Comparison of ENCODE assay signal across 25 cellular contexts in the genomic region with DNA sequence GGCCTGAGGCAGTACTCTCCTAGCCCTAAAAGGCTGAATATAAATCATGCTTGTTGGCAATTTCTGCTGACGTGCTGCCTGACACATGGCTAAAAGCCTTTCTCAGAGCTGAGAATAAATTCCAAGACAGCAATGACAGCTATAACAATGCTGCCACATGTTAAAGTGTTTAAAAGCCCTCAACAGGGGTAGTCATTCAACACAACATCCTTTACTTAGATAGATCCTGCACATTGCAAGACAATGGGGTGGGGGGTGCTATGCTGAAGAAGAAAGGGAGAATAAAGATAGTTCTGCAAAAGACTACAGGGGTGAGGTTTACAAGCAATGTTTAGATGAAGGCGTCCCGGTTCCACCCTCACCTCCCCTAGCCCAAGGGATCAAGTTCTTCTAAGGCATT.
DNase-seq lines count a peak whose midpoint lies in the region; ATAC-seq, FAIRE-seq and TF ChIP-seq lines count a peak whose summit lies in the region.
"Had no signal": no experiment of that assay in that cellular context is flagged by ENCODE, and none has a peak within 500 bp of the region (broad histone marks: within the 10 kb centered on the region; RNA-seq: fewer than 3 reads in every experiment).

No MANE protein-coding gene starts in this region.

- intact Hi-C loops in Right ventricle myocardium inferior (cut with DNase I) = no loop called here
- intact Hi-C loops in left ventricle myocardium inferior (cut with micrococcal nuclease) = no loop called here
- intact Hi-C loops in kidney (cut with DNase I) = no loop called here

- no peak overlapping the region for H2BK12ac ChIP-seq in neuronal stem cell (ENCODE audit: low read length)

- ATAC-seq in Right ventricle myocardium inferior = peak; percentile 37
- ATAC-seq in activated CD4-positive, CD25-positive, alpha-beta regulatory T cell treated with anti-CD3 and anti-CD28 coated beads, Interleukin-2, amount 50 U/mL, for 24 hours = no peak
- ATAC-seq: Panc1 had no signal

- TF ChIP-seq CTCF in right atrium auricular region (IDR thresholded peaks at IDR 0.05) = no peak
- TF ChIP-seq CTCF in left ventricle myocardium inferior (IDR thresholded peaks at IDR 0.05; ENCODE audit: borderline replicate concordance) = no peak
- no peak for TF ChIP-seq CTCF in kidney (IDR thresholded peaks at IDR 0.05; ENCODE audit: borderline replicate concordance, extremely low read depth, insufficient read depth)

- H3K27ac Mint-ChIP-seq in activated naive CD4-positive, alpha-beta T cell treated with anti-CD3 and anti-CD28 coated beads, Interleukin-2, amount 10 ng/mL, durations not matched to agents 7 days and 5 days = no peak overlapping the region
- H3K27ac Mint-ChIP-seq: CD4-positive, alpha-beta T cell had no signal

- H3K4ac ChIP-seq in neuronal stem cell (ENCODE audit: low read length) = no peak overlapping the region

- no peak overlapping the region for H3K4me2 ChIP-seq in neuronal stem cell (ENCODE audit: insufficient read depth, low read length, poor library complexity, severe bottlenecking)
- H3K4me2 ChIP-seq: BLaER1 had no signal

- H3K36me3 ChIP-seq in right atrium auricular region = no peaks in the 10 kb centered on the region
- no peaks in the 10 kb centered on the region for H3K36me3 ChIP-seq in left ventricle myocardium inferior
- no peaks in the 10 kb centered on the region for H3K36me3 ChIP-seq in neuronal stem cell (replicated peaks in 1 of 2; ENCODE audit: control insufficient read depth in 2 of 2, insufficient read depth in 2 of 2, low read length in 2 of 2)
- H3K36me3 ChIP-seq in kidney (ENCODE audit: control insufficient read depth in 1 of 2, insufficient read depth in 2 of 2, low read length in 2 of 2) = no peaks in the 10 kb centered on the region
- H3K36me3 ChIP-seq: BLaER1, SJCRH30 had no signal

- FAIRE-seq in kidney (lab: Jason Lieb, UNC) = no peak
- FAIRE-seq: GM12892, HTR-8/SVneo had no signal

- no peak overlapping the region for H3K27ac ChIP-seq in right atrium auricular region
- H3K27ac ChIP-seq in left ventricle myocardium inferior (replicated peaks) = peak overlapping the region; percentile 74
- H3K27ac ChIP-seq in neuronal stem cell (replicated peaks; ENCODE audit: low read length) = no peak overlapping the region
- no peak overlapping the region for H3K27ac ChIP-seq in kidney (ENCODE audit: low read depth in 2 of 2, low read length in 2 of 2)
- H3K27ac ChIP-seq: 22Rv1, BLaER1, GM23248, SJCRH30 had no signal

- H4K8ac ChIP-seq in neuronal stem cell (ENCODE audit: low read depth, low read length) = no peak overlapping the region

- CTCF ChIA-PET in activated naive CD4-positive, alpha-beta T cell treated with anti-CD3 and anti-CD28 coated beads, Interleukin-2, amount 10 ng/mL, durations not matched to agents 7 days and 5 days (lab: Charles Lee) = no interaction called here

- H4K91ac ChIP-seq in neuronal stem cell (ENCODE audit: low read depth, low read length, poor library complexity) = no peak overlapping the region

- peak overlapping the region; percentile 4 for H2AFZ ChIP-seq in neuronal stem cell (ENCODE audit: low read length)
- H2AFZ ChIP-seq: GM23248 had no signal

- peaks cover 0 to 10% of the 10 kb centered on the region in 2 donors for H3K4me1 ChIP-seq in right atrium auricular region
- peaks cover 22% of the 10 kb centered on the region for H3K4me1 ChIP-seq in left ventricle myocardium inferior
- H3K4me1 ChIP-seq in neuronal stem cell (ENCODE audit: control insufficient read depth in 2 of 2, insufficient read depth in 1 of 2, low read depth in 1 of 2, low read length in 2 of 2) = peaks cover 4 to 24% of the 10 kb centered on the region in 2 donors
- H3K4me1 ChIP-seq in kidney (ENCODE audit: control insufficient read depth in 1 of 2, insufficient read depth in 1 of 2, low read depth in 1 of 2, low read length in 2 of 2) = no peaks in the 10 kb centered on the region
- H3K4me1 ChIP-seq: BLaER1, SJCRH30 had no signal

- H3K27me3 ChIP-seq in right atrium auricular region (no peaks in the 10 kb centered on the region), left ventricle myocardium inferior (ENCODE audit: low read depth) (no peaks in the 10 kb centered on the region), neuronal stem cell (ENCODE audit: control insufficient read depth in 3 of 3, insufficient read depth in 3 of 3, low read depth in 1 of 3, low read length in 3 of 3) (no peaks in the 10 kb centered on the region)
- H3K27me3 ChIP-seq: BLaER1, SJCRH30 had no signal

- H3K79me1 ChIP-seq in neuronal stem cell (ENCODE audit: low read depth, low read length) = no peaks in the 10 kb centered on the region

- H3K4me3 Mint-ChIP-seq in activated naive CD4-positive, alpha-beta T cell treated with anti-CD3 and anti-CD28 coated beads, Interleukin-2, amount 10 ng/mL, durations not matched to agents 7 days and 5 days = no peak overlapping the region
- H3K4me3 Mint-ChIP-seq: CD4-positive, alpha-beta T cell had no signal

- H2BK5ac ChIP-seq in neuronal stem cell (ENCODE audit: low read length) = no peak overlapping the region

- no peak overlapping the region for H3K14ac ChIP-seq in neuronal stem cell (ENCODE audit: low read length)

- H3K27me3 Mint-ChIP-seq in activated naive CD4-positive, alpha-beta T cell treated with anti-CD3 and anti-CD28 coated beads, Interleukin-2, amount 10 ng/mL, durations not matched to agents 7 days and 5 days = peaks cover 12% of the 10 kb centered on the region
- H3K27me3 Mint-ChIP-seq: CD4-positive, alpha-beta T cell had no signal

- peaks cover 7% of the 10 kb centered on the region for H3K4me1 Mint-ChIP-seq in activated naive CD4-positive, alpha-beta T cell treated with anti-CD3 and anti-CD28 coated beads, Interleukin-2, amount 10 ng/mL, durations not matched to agents 7 days and 5 days

- H3K9ac ChIP-seq in neuronal stem cell (ENCODE audit: low read depth, low read length, poor library complexity) (no peak overlapping the region), kidney (ENCODE audit: low read length in 2 of 2) (no peak overlapping the region)
- H3K9ac ChIP-seq: BLaER1, GM23248 had no signal

- no peak overlapping the region for H2AK5ac ChIP-seq in neuronal stem cell (ENCODE audit: low read depth, low read length)

- DNase-seq in Right ventricle myocardium inferior (ENCODE audit: missing footprints) (no peak), right atrium auricular region (ENCODE audit: low spot score) (no peak), left ventricle myocardium inferior (no peak), neuronal stem cell (ENCODE audit: low spot score) (no peak), NCI-H2196 treated with DMSO at 0.1 percent for 48 hours (lab: John Stamatoyannopoulos, UW; ENCODE audit: unreplicated experiment) (no peak), kidney (no peak)
- no peak for DNase-seq in activated naive CD4-positive, alpha-beta T cell treated with anti-CD3 and anti-CD28 coated beads, Interleukin-2, amount 10 ng/mL, durations not matched to agents 7 days and 5 days
- DNase-seq: ACHN; CD4-positive, alpha-beta T cell; DND-41; GM23248; HCEC 1CT; KG1; NCI-H1092; NCI-H1436; NCI-H187 treated with DMSO at 0.1 percent for 48 hours; NCI-H2107; NCI-H69; SJCRH30 had no signal

- H3K18ac ChIP-seq in neuronal stem cell (ENCODE audit: low read length) = no peak overlapping the region

- no peak overlapping the region for H2BK15ac ChIP-seq in neuronal stem cell (ENCODE audit: low read length)

- peaks cover 3% of the 10 kb centered on the region for H3K36me3 Mint-ChIP-seq in activated naive CD4-positive, alpha-beta T cell treated with anti-CD3 and anti-CD28 coated beads, Interleukin-2, amount 10 ng/mL, durations not matched to agents 7 days and 5 days

- WGBS in neuronal stem cell (ENCODE audit: extremely low coverage in 2 of 2, insufficient read length in 2 of 2, insufficient replicate concordance in 1 of 2), 2 donors = no CpG with 5 or more reads among the region's 3 CpGs

- peaks cover 4% of the 10 kb centered on the region for H3K9me3 Mint-ChIP-seq in activated naive CD4-positive, alpha-beta T cell treated with anti-CD3 and anti-CD28 coated beads, Interleukin-2, amount 10 ng/mL, durations not matched to agents 7 days and 5 days
- H3K9me3 Mint-ChIP-seq: CD4-positive, alpha-beta T cell had no signal

- H3K4me3 ChIP-seq in right atrium auricular region = no peak overlapping the region
- H3K4me3 ChIP-seq in left ventricle myocardium inferior = no peak overlapping the region
- no peak overlapping the region for H3K4me3 ChIP-seq in neuronal stem cell (ENCODE audit: low read length in 2 of 2)
- H3K4me3 ChIP-seq in kidney (ENCODE audit: low read length in 2 of 2) = no peak overlapping the region
- H3K4me3 ChIP-seq: BLaER1, GM23248, SJCRH30 had no signal

- no peak overlapping the region for H3K23ac ChIP-seq in neuronal stem cell (ENCODE audit: low read depth, low read length, poor library complexity)

- H3K9me3 ChIP-seq in right atrium auricular region = no peaks in the 10 kb centered on the region
- no peaks in the 10 kb centered on the region for H3K9me3 ChIP-seq in left ventricle myocardium inferior (replicated peaks)
- no peaks in the 10 kb centered on the region for H3K9me3 ChIP-seq in neuronal stem cell (replicated peaks in 1 of 2; ENCODE audit: control insufficient read depth in 2 of 2, insufficient read depth in 1 of 2, low read depth in 1 of 2, low read length in 2 of 2)
- H3K9me3 ChIP-seq in kidney (ENCODE audit: control insufficient read depth in 1 of 2, low read length in 2 of 2) = no peaks in the 10 kb centered on the region
- H3K9me3 ChIP-seq: BLaER1 had no signal

- H2BK120ac ChIP-seq in neuronal stem cell (ENCODE audit: low read depth, low read length) = no peak overlapping the region
